In genomic region chr3:56855856-56856538, GRCh38 we compare ENCODE assay signal across 8 cellular contexts. TPM values are rescaled to one million over a fixed set of nuclear protein-coding genes. Genes with fewer than 3 reads are reported as not detected.
A peak's percentile ranks its signal among the peaks of the same experiment; 100 is the strongest.
DNase-seq lines count a peak whose midpoint lies in the region; ATAC-seq and TF ChIP-seq lines count a peak whose summit lies in the region.

No MANE protein-coding gene starts in this region.

- H3K4me3 ChIP-seq in H7 (ENCODE audit: insufficient read depth, low read depth, low read length) (no peak overlapping the region), fibroblast of the aortic adventitia (ENCODE audit: low read depth, low read length) (no peak overlapping the region)

- POLR2A ChIA-PET in activated CD4-positive, alpha-beta T cell treated with anti-CD3 and anti-CD28 coated beads, Interleukin-2, amount 10 ng/mL, durations not matched to agents 7 days and 5 days (lab: Charles Lee): no interaction called here

- no peaks in the 10 kb centered on the region for H3K36me3 ChIP-seq in H7 (replicated peaks; ENCODE audit: control insufficient read depth, insufficient read depth, low read length)

- CTCF ChIA-PET in activated CD4-positive, alpha-beta T cell treated with anti-CD3 and anti-CD28 coated beads, Interleukin-2, amount 10 ng/mL, durations not matched to agents 7 days and 5 days (lab: Charles Lee): interaction anchor here (0.6 to 2.3 kb wide), 4 partner anchors 12 to 132 kb away, joined by 3 to 7 read pairs (median 4); no protein-coding TSS in a partner anchor

- H3K27me3 ChIP-seq in H7 (ENCODE audit: control insufficient read depth, insufficient read depth, low read length): no peaks in the 10 kb centered on the region

- no peaks in the 10 kb centered on the region for H3K9me3 Mint-ChIP-seq in activated CD4-positive, alpha-beta T cell treated with anti-CD3 and anti-CD28 coated beads, Interleukin-2, amount 10 ng/mL, durations not matched to agents 7 days and 5 days
- peaks cover 3% of the 10 kb centered on the region for H3K9me3 Mint-ChIP-seq in progenitor cell of endocrine pancreas (ENCODE audit: low read depth)

- peak; percentile 59 for TF ChIP-seq CTCF in fibroblast of the aortic adventitia (IDR thresholded peaks at IDR 0.05; ENCODE audit: insufficient read depth, low read length)
- peak; percentile 57 for TF ChIP-seq CTCF in progenitor cell of endocrine pancreas (IDR thresholded peaks at IDR 0.05; ENCODE audit: unreplicated experiment)

- H3K4me3 Mint-ChIP-seq in activated CD4-positive, alpha-beta T cell treated with anti-CD3 and anti-CD28 coated beads, Interleukin-2, amount 10 ng/mL, durations not matched to agents 7 days and 5 days: no peak overlapping the region
- H3K4me3 Mint-ChIP-seq in progenitor cell of endocrine pancreas (ENCODE audit: low read depth): no peak overlapping the region

- no peak for ATAC-seq in HG02981 (IDR thresholded peaks at IDR 0.05; ENCODE audit: unreplicated experiment)

- H3K27me3 Mint-ChIP-seq in activated CD4-positive, alpha-beta T cell treated with anti-CD3 and anti-CD28 coated beads, Interleukin-2, amount 10 ng/mL, durations not matched to agents 7 days and 5 days: no peaks in the 10 kb centered on the region
- H3K27me3 Mint-ChIP-seq in progenitor cell of endocrine pancreas: no peaks in the 10 kb centered on the region

- H3K27ac Mint-ChIP-seq in activated CD4-positive, alpha-beta T cell treated with anti-CD3 and anti-CD28 coated beads, Interleukin-2, amount 10 ng/mL, durations not matched to agents 7 days and 5 days: no peak overlapping the region
- H3K27ac Mint-ChIP-seq in progenitor cell of endocrine pancreas: no peak overlapping the region

- peaks cover 36% of the 10 kb centered on the region for H3K4me1 Mint-ChIP-seq in activated CD4-positive, alpha-beta T cell treated with anti-CD3 and anti-CD28 coated beads, Interleukin-2, amount 10 ng/mL, durations not matched to agents 7 days and 5 days
- H3K4me1 Mint-ChIP-seq in progenitor cell of endocrine pancreas (ENCODE audit: low read depth): peaks cover 14% of the 10 kb centered on the region

- DNase-seq in AML-193 (lab: John Stamatoyannopoulos, UW) (peak; percentile 60 to 71), H7 (peak; percentile 56), fibroblast of the aortic adventitia (ENCODE audit: low read depth) (peak; percentile 56), progenitor cell of endocrine pancreas (ENCODE audit: low spot score, unreplicated experiment) (no peak), GM19240 (ENCODE audit: insufficient read length, low spot score) (no peak), cerebellum (ENCODE audit: low spot score) (no peak)
- peak; percentile 24 for DNase-seq in activated CD4-positive, alpha-beta T cell treated with anti-CD3 and anti-CD28 coated beads, Interleukin-2, amount 10 ng/mL, durations not matched to agents 7 days and 5 days

- peaks cover 19% of the 10 kb centered on the region for H3K36me3 Mint-ChIP-seq in activated CD4-positive, alpha-beta T cell treated with anti-CD3 and anti-CD28 coated beads, Interleukin-2, amount 10 ng/mL, durations not matched to agents 7 days and 5 days (ENCODE audit: low read depth)
- H3K36me3 Mint-ChIP-seq in progenitor cell of endocrine pancreas (ENCODE audit: insufficient read depth): no peaks in the 10 kb centered on the region

RNA-seq across cellular contexts. Expression of gene ARHGEF3, which starts 54.2 kb away (rescaled TPM):
- 3.6 and 3.8 TPM in 2 replicates for total RNA-seq in H7 (2014; rRNA removed; shearing (Covaris generic))
- 100 to 1,000 TPM; 102 to 109 TPM for total RNA-seq in activated CD4-positive, alpha-beta T cell treated with anti-CD3 and anti-CD28 coated beads, Interleukin-2, amount 10 ng/mL, durations not matched to agents 7 days and 5 days
- total RNA-seq in fibroblast of the aortic adventitia (ENCODE audit: low replicate concordance) (21.8 and 26.3 TPM in 2 replicates), progenitor cell of endocrine pancreas (60.4 and 72.2 TPM in 2 replicates), cerebellum (16.2 TPM)

Comparison
In these comparisons a context has a peak if more than half of its experiments do, and no peak if none do; other contexts are left out.
1. DNase-seq: peak in AML-193 (2 of 2), H7 (single experiment), activated CD4-positive, alpha-beta T cell treated with anti-CD3 and anti-CD28 coated beads, Interleukin-2, amount 10 ng/mL, durations not matched to agents 7 days and 5 days (single experiment) and fibroblast of the aortic adventitia (single experiment); none in progenitor cell of endocrine pancreas (single experiment), GM19240 (single experiment) and cerebellum (single experiment).